ENCODE assay signal across 24 cellular contexts in the genomic region with DNA sequence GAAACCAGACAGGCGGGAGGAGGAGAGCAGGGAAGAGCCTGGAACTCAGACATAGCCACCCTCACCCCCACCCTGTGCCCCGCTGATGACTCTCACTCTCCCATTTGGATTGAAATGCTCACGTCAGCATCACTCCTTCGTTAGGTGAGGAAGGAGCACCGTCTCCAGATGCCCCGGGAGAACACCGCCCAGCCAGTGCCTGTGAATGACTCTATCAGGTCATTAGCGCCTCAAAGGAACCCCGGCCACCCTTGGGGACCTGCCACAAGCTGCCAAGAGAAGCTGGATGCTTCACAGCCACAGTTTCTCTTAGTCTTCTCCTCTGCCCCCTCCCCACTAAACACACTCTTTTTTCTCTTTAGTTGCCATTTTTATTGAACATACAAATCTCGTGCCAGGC.
DNase-seq lines count a peak whose midpoint lies in the region; ATAC-seq and TF ChIP-seq lines count a peak whose summit lies in the region.
"Had no signal": no experiment of that assay in that cellular context is flagged by ENCODE, and none has a peak within 500 bp of the region (broad histone marks: within the 10 kb centered on the region; RNA-seq: fewer than 3 reads in every experiment).

No MANE protein-coding gene starts in this region.

- ATAC-seq in GM23338: peak; percentile 60
- ATAC-seq: GM12878 had no signal

- H3K4me2 ChIP-seq in GM23338: no peak overlapping the region
- H3K4me2 ChIP-seq: BLaER1 had no signal

- H3K27ac ChIP-seq in GM23338 (ENCODE audit: low read depth): no peak overlapping the region
- no peak overlapping the region for H3K27ac ChIP-seq in endodermal cell (ENCODE audit: low read depth, low read length)
- no peak overlapping the region for H3K27ac ChIP-seq in brain microvascular endothelial cell
- H3K27ac ChIP-seq: BLaER1 had no signal

- H2AFZ ChIP-seq in GM23338: no peak overlapping the region

- H3K27me3 ChIP-seq in GM23338 (ENCODE audit: insufficient read depth) (no peaks in the 10 kb centered on the region), H7 (ENCODE audit: control insufficient read depth, insufficient read depth, low read length) (0 out of 2 replicates have a peak, but pooled peaks cover 1% of the 10 kb centered on the region), endodermal cell (ENCODE audit: control insufficient read depth, insufficient read depth, low read length, poor library complexity, severe bottlenecking) (no peaks in the 10 kb centered on the region), brain microvascular endothelial cell (replicated peaks) (no peaks in the 10 kb centered on the region)
- H3K27me3 ChIP-seq: BLaER1 had no signal

- H3K27ac Mint-ChIP-seq in GM23338 (no peak overlapping the region), endodermal cell (no peak overlapping the region)
- H3K27ac Mint-ChIP-seq: CD14-positive monocyte; CD4-positive, alpha-beta memory T cell; CD4-positive, CD25-positive, alpha-beta regulatory T cell; CD8-positive, alpha-beta memory T cell had no signal

- in situ Hi-C loops in brain microvascular endothelial cell (cut with HindIII; ENCODE audit: low pct_ligation_motif_present, low sequenced_read_pairs): no loop called here

- DNase-seq in GM23338 (ENCODE audit: low spot score) (peak; percentile 26), H7 (peak; percentile 28), endodermal cell (peak; percentile 87), brain microvascular endothelial cell (no peak), cerebellar cortex (ENCODE audit: low spot score) (no peak)
- DNase-seq in stimulated activated naive CD4-positive, alpha-beta T cell treated with Interleukin-2 at 50 U/mL for 16 hours (lab: John Stamatoyannopoulos, UW): no peak
- DNase-seq: 8988T; ACHN; BE2C; C1 segment of cervical spinal cord; CD4-positive, alpha-beta memory T cell; CD4-positive, CD25-positive, alpha-beta regulatory T cell; CD8-positive, alpha-beta memory T cell; COR-L47; DMS 273 treated with DMSO at 0.1 percent for 48 hours; DMS153; DMS53; DMS79; DND-41; EL; GDM1 had no signal

- H3K4me3 Mint-ChIP-seq in GM23338: no peak overlapping the region
- no peak overlapping the region for H3K4me3 Mint-ChIP-seq in endodermal cell
- H3K4me3 Mint-ChIP-seq: CD14-positive monocyte; CD4-positive, alpha-beta memory T cell; CD4-positive, CD25-positive, alpha-beta regulatory T cell; CD8-positive, alpha-beta memory T cell had no signal

- H3K9me3 Mint-ChIP-seq in GM23338 (no peaks in the 10 kb centered on the region), endodermal cell (no peaks in the 10 kb centered on the region)
- H3K9me3 Mint-ChIP-seq: CD4-positive, alpha-beta memory T cell; CD4-positive, CD25-positive, alpha-beta regulatory T cell; CD8-positive, alpha-beta memory T cell had no signal

- H3F3A ChIP-seq in GM23338 (replicated peaks; ENCODE audit: low read depth): no peaks in the 10 kb centered on the region

- H3K36me3 Mint-ChIP-seq in GM23338 (ENCODE audit: low read depth) (no peaks in the 10 kb centered on the region), endodermal cell (ENCODE audit: low read depth) (no peaks in the 10 kb centered on the region)
- H3K36me3 Mint-ChIP-seq: CD14-positive monocyte; CD4-positive, alpha-beta memory T cell; CD4-positive, CD25-positive, alpha-beta regulatory T cell; CD8-positive, alpha-beta memory T cell had no signal

- H3K4me1 ChIP-seq in GM23338 (ENCODE audit: insufficient read depth) (0 out of 2 replicates have a peak, but pooled peaks cover 5% of the 10 kb centered on the region), endodermal cell (ENCODE audit: control insufficient read depth, insufficient read depth, low read length) (no peaks in the 10 kb centered on the region)
- H3K4me1 ChIP-seq: BE2C, BLaER1 had no signal

- H3K4me1 Mint-ChIP-seq in GM23338 (peaks cover 18% of the 10 kb centered on the region), endodermal cell (peaks cover 4% of the 10 kb centered on the region)
- H3K4me1 Mint-ChIP-seq: CD14-positive monocyte; CD4-positive, alpha-beta memory T cell; CD4-positive, CD25-positive, alpha-beta regulatory T cell; CD8-positive, alpha-beta memory T cell had no signal

- H3K9ac ChIP-seq in endodermal cell (ENCODE audit: extremely low read depth, low read length, poor library complexity, severe bottlenecking): no peak overlapping the region
- H3K9ac ChIP-seq: BLaER1 had no signal

- H3K4me3 ChIP-seq in GM23338: no peak overlapping the region
- no peak overlapping the region for H3K4me3 ChIP-seq in H7 (ENCODE audit: insufficient read depth, low read depth, low read length)
- no peak overlapping the region for H3K4me3 ChIP-seq in endodermal cell (ENCODE audit: low read length)
- H3K4me3 ChIP-seq in brain microvascular endothelial cell (ENCODE audit: low read depth, low read length): no peak overlapping the region
- H3K4me3 ChIP-seq: BLaER1, GM12878 had no signal

- WGBS in endodermal cell (ENCODE audit: insufficient coverage in 1 of 2, insufficient read length in 1 of 2), 2 experiments: 51 to 61% methylated on average over 4 to 10 of the region's 10 CpGs

- no peaks in the 10 kb centered on the region for H3K9me3 ChIP-seq in endodermal cell (ENCODE audit: control insufficient read depth, low read length)
- H3K9me3 ChIP-seq: BE2C, BLaER1 had no signal

- no peaks in the 10 kb centered on the region for H3K79me2 ChIP-seq in GM23338 (replicated peaks; ENCODE audit: insufficient read depth)

- 0 out of 2 replicates have a peak, but pooled peaks cover 3% of the 10 kb centered on the region for H3K9me2 ChIP-seq in GM23338 (ENCODE audit: insufficient read depth)

- no peak for TF ChIP-seq CTCF in GM23338 (conservative IDR thresholded peaks at IDR 0.05; ENCODE audit: low read depth in 2 of 2)
- no peak for TF ChIP-seq CTCF in endodermal cell (conservative IDR thresholded peaks at IDR 0.05)
- TF ChIP-seq CTCF in brain microvascular endothelial cell (IDR thresholded peaks at IDR 0.05; ENCODE audit: low read depth, low read length, missing control alignments): no peak

- H3K36me3 ChIP-seq in GM23338 (ENCODE audit: insufficient read depth): no peaks in the 10 kb centered on the region
- H3K36me3 ChIP-seq in H7 (replicated peaks; ENCODE audit: control insufficient read depth, insufficient read depth, low read length): no peaks in the 10 kb centered on the region
- H3K36me3 ChIP-seq in endodermal cell (ENCODE audit: control insufficient read depth, insufficient read depth, low read length): no peaks in the 10 kb centered on the region
- H3K36me3 ChIP-seq in brain microvascular endothelial cell (replicated peaks): no peaks in the 10 kb centered on the region
- H3K36me3 ChIP-seq: BE2C, BLaER1 had no signal

- no peaks in the 10 kb centered on the region for H4K20me1 ChIP-seq in GM23338 (replicated peaks; ENCODE audit: insufficient read depth)
- H4K20me1 ChIP-seq: BLaER1 had no signal

- peaks cover 7% of the 10 kb centered on the region for H3K27me3 Mint-ChIP-seq in GM23338 (ENCODE audit: insufficient read depth, low read depth, poor library complexity)
- peaks cover 6% of the 10 kb centered on the region for H3K27me3 Mint-ChIP-seq in endodermal cell (ENCODE audit: insufficient read depth)

TF ChIP-seq in GM23338, 12 proteins besides CTCF, POLR2A, EP300 and RAD21 (continues in another document):
- TF ChIP-seq REST (IDR thresholded peaks at IDR 0.05; ENCODE audit: unreplicated experiment): no peak
- TF ChIP-seq ZNF114 (CRISPR knock-in tag; IDR thresholded peaks at IDR 0.05): no peak
- no peak for TF ChIP-seq NANOG (IDR thresholded peaks at IDR 0.05; ENCODE audit: borderline replicate concordance)
- TF ChIP-seq EZH2 (IDR thresholded peaks at IDR 0.05; ENCODE audit: low read depth, unreplicated experiment): no peak
- TF ChIP-seq EZH2phosphoT487 (IDR thresholded peaks at IDR 0.05; ENCODE audit: unreplicated experiment): no peak
- no peak for TF ChIP-seq JUNB (IDR thresholded peaks at IDR 0.05; ENCODE audit: unreplicated experiment)
- no peak for TF ChIP-seq POLR2AphosphoS5 (IDR thresholded peaks at IDR 0.05; ENCODE audit: low read depth)

Comparison
In these comparisons a context has a peak if more than half of its experiments do, and no peak if none do; other contexts are left out.
1. DNase-seq: peak in GM23338 (single experiment), H7 (single experiment) and endodermal cell (single experiment); none in brain microvascular endothelial cell (single experiment), cerebellar cortex (single experiment) and stimulated activated naive CD4-positive, alpha-beta T cell treated with Interleukin-2 at 50 U/mL for 16 hours (single experiment).